In the genomic region with DNA sequence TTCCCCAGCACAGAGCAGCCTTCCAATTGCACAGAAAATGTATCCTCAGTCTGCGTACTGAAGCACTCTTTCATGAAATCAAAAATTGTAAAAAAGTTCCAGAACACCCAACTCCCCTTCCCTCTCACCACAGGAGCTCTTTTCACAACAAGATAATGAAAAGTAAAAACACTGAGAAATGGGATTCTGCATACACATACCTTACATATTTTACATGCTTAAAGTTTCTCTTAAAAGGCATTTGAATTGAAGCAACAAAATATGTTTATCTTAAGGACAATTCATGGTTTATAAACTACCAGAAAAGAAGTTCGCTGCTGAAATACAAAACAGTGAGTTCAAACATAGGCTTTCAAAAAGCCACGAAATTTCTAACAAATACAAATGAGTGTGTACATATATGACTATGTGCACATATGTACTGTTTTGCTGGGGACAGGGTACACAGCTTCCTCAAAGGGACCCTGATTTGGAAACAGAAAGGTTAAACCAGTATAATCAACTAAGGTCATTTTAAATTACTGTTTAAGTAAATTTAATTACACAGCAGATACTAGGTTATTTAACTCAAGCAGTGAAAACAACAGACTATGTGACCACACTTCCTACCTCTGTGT, we compare ENCODE assay signal across 1 cellular context.
TF ChIP-seq lines count a peak whose summit lies in the region.

No MANE protein-coding gene starts in this region.

TF ChIP-seq in IMR-90, 13 proteins besides CTCF, POLR2A, EP300 and RAD21 (continued from another document):
- TF ChIP-seq MAZ (IDR thresholded peaks at IDR 0.05; ENCODE audit: borderline replicate concordance, low read depth, low read length) (no peak), CHD1 (IDR thresholded peaks at IDR 0.05; ENCODE audit: low read depth, low read length) (no peak), CEBPB (IDR thresholded peaks at IDR 0.05; ENCODE audit: low read depth, low read length) (no peak), NFE2L2 (IDR thresholded peaks at IDR 0.05; ENCODE audit: low read depth, low read length) (no peak)
- TF ChIP-seq, protein P1, sequence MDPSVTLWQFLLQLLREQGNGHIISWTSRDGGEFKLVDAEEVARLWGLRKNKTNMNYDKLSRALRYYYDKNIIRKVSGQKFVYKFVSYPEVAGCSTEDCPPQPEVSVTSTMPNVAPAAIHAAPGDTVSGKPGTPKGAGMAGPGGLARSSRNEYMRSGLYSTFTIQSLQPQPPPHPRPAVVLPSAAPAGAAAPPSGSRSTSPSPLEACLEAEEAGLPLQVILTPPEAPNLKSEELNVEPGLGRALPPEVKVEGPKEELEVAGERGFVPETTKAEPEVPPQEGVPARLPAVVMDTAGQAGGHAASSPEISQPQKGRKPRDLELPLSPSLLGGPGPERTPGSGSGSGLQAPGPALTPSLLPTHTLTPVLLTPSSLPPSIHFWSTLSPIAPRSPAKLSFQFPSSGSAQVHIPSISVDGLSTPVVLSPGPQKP (IDR thresholded peaks at IDR 0.05; ENCODE audit: borderline replicate concordance, low read depth, low read length) = no peak
TF ChIP-seq in IMR-90: peak in this region for 0.
